ENCODE assay signal across 8 cellular contexts in genomic region chr14:59464651-59465569, GRCh38. TPM values are rescaled to one million over a fixed set of nuclear protein-coding genes. Genes with fewer than 3 reads are reported as not detected.
A peak's percentile ranks its signal among the peaks of the same experiment; 100 is the strongest.
DNase-seq lines count a peak whose midpoint lies in the region; ATAC-seq and TF ChIP-seq lines count a peak whose summit lies in the region.

TSS of gene GPR135 (minus strand) at chr14:59465380. CDS start at chr14:59465226, 154 bp downstream.

- H3K4me1 ChIP-seq in hepatocyte (ENCODE audit: insufficient read depth), result peaks cover 9% of the 10 kb centered on the region
- peaks cover 4% of the 10 kb centered on the region for H3K4me1 ChIP-seq in rectal smooth muscle tissue (ENCODE audit: control insufficient read depth, insufficient read depth, low read length)

- H3K79me2 ChIP-seq in hepatocyte, result no peaks in the 10 kb centered on the region

- H3K36me3 ChIP-seq in hepatocyte (replicated peaks; ENCODE audit: insufficient read depth, low read depth), result no peaks in the 10 kb centered on the region
- H3K36me3 ChIP-seq in rectal smooth muscle tissue (ENCODE audit: control insufficient read depth, insufficient read depth, low read length), result no peaks in the 10 kb centered on the region

- H3K27ac ChIP-seq in angular gyrus (ENCODE audit: low read depth, low read length) (peak within 1 kb of the TSS; percentile 81), hepatocyte (no peak within 1 kb of the TSS), rectal smooth muscle tissue (ENCODE audit: low read depth, low read length) (peak within 1 kb of the TSS; percentile 70)

- no peaks in the 10 kb centered on the region for H3K9me3 ChIP-seq in hepatocyte (ENCODE audit: low read depth)

- peak within 1 kb of the TSS; percentile 86 for H2AFZ ChIP-seq in hepatocyte

- 2% methylated on average over 82 of the region's 114 CpGs for WGBS in hepatocyte (ENCODE audit: low lambda C conversion rate, missing lambda C conversion rate)

- peak within 1 kb of the TSS; percentile 99 for H3K4me2 ChIP-seq in hepatocyte

- H3K9ac ChIP-seq in rectal smooth muscle tissue (ENCODE audit: low read length), result no peak within 1 kb of the TSS

- H4K20me1 ChIP-seq in hepatocyte (ENCODE audit: insufficient read depth, poor library complexity, severe bottlenecking), result no peaks in the 10 kb centered on the region

- H3K4me3 ChIP-seq in hepatocyte (peak within 1 kb of the TSS; percentile 60), rectal smooth muscle tissue (ENCODE audit: low read length) (peak within 1 kb of the TSS; percentile 68)

- DNase-seq in AG20443 (ENCODE audit: low spot score) (peak; percentile 79), GM19238 (ENCODE audit: insufficient read length, low spot score) (peak; percentile 43), SW480 (ENCODE audit: low spot score) (peak; percentile 51), hepatocyte (ENCODE audit: low spot score) (peak; percentile 81), OCI-M1 (lab: John Stamatoyannopoulos, UW) (no peak)

- H3K27me3 ChIP-seq in hepatocyte (no peaks in the 10 kb centered on the region), rectal smooth muscle tissue (ENCODE audit: control insufficient read depth, insufficient read depth, low read length) (no peaks in the 10 kb centered on the region)

- no peak for TF ChIP-seq CTCF in hepatocyte (IDR thresholded peaks at IDR 0.05; ENCODE audit: poor library complexity)

- peak; percentile 50 for ATAC-seq in HG03378 (IDR thresholded peaks at IDR 0.05; ENCODE audit: unreplicated experiment)

- no peaks in the 10 kb centered on the region for H3K9me2 ChIP-seq in hepatocyte (replicated peaks; ENCODE audit: insufficient read depth)

RNA-seq across cellular contexts. Expression of gene GPR135, which starts in this region (rescaled TPM):
- 1.6 and 1.8 TPM in 2 replicates for total RNA-seq in hepatocyte
- polyA plus RNA-seq in hepatocyte, result 0.28 and 0.86 TPM in 2 replicates
